ENCODE assay signal across 10 cellular contexts in the genomic region with DNA sequence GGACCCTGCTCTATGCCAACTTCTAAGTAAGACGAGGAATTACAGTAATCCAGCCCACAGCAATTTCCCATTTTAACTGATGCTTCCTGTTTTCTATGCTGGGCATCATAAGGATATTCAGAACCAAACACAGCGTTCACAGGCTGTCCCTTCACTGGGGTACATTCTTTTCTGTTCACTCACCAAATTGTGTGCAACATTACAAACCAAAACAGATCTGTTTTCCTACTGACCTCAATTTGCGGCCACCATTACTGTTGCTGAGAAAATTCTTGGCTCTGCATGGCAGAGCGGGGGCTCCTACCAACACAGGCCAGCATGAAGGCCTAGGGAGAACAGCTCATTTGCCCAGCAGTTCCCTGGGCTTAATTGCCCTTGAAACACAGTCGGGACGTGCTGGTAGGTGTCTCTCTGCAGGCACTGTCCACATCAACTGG.
A peak's percentile ranks its signal among the peaks of the same experiment; 100 is the strongest.
DNase-seq lines count a peak whose midpoint lies in the region; ATAC-seq and TF ChIP-seq lines count a peak whose summit lies in the region.
"Had no signal": no experiment of that assay in that cellular context is flagged by ENCODE, and none has a peak within 500 bp of the region (broad histone marks: within the 10 kb centered on the region; RNA-seq: fewer than 3 reads in every experiment).

No MANE protein-coding gene starts in this region.

- WGBS in body of pancreas, 2 donors = 53 to 68% methylated on average over 6 of the region's 6 CpGs

- H3K36me3 ChIP-seq in body of pancreas (replicated peaks in 1 of 2; ENCODE audit: insufficient read depth in 1 of 2, low read depth in 2 of 2) (no peaks in the 10 kb centered on the region), thoracic aorta (no peaks in the 10 kb centered on the region)
- H3K36me3 ChIP-seq: left lung had no signal

- DNase-seq in body of pancreas (peak in 1 of 4 donors; percentile 17), kidney glomerular epithelial cell (lab: John Stamatoyannopoulos, UW) (peak; percentile 85), thoracic aorta (ENCODE audit: low spot score) (no peak), T-helper 17 cell (no peak), iPS-NIHi7 (ENCODE audit: extremely low spot score) (no peak)
- DNase-seq: left lung had no signal

- ATAC-seq in body of pancreas (no peak), thoracic aorta (ENCODE audit: insufficient number of reproducible peaks, low FRiP score, low read depth) (peak; percentile 32), GM21390 (IDR thresholded peaks at IDR 0.05; ENCODE audit: unreplicated experiment) (no peak), T-helper 17 cell (no peak), HG03135 (IDR thresholded peaks at IDR 0.05; ENCODE audit: unreplicated experiment) (no peak)
- ATAC-seq: left lung had no signal

- H3K4me3 Mint-ChIP-seq in IgD-negative memory B cell = peak overlapping the region in 1 of 4 donors; percentile 52
- H3K4me3 Mint-ChIP-seq in T-helper 17 cell = no peak overlapping the region
- H3K4me3 Mint-ChIP-seq: stimulated activated naive CD8-positive, alpha-beta T cell treated with anti-CD3 and anti-CD28 coated beads, Interleukin-15, Interleukin-2, amounts not matched to agents 100 ng/mL and 50 ng/mL, for 24 hours had no signal

- H3K4me1 Mint-ChIP-seq in IgD-negative memory B cell = peaks cover 52 to 64% (median 62%) of the 10 kb centered on the region in 3 donors
- H3K4me1 Mint-ChIP-seq in T-helper 17 cell = peaks cover 23% of the 10 kb centered on the region

- TF ChIP-seq POLR2A in body of pancreas (IDR thresholded peaks at IDR 0.05) = no peak

- no peaks in the 10 kb centered on the region for H3K27me3 ChIP-seq in body of pancreas
- no peaks in the 10 kb centered on the region for H3K27me3 ChIP-seq in thoracic aorta (replicated peaks; ENCODE audit: insufficient read depth)
- H3K27me3 ChIP-seq: left lung had no signal

- H3K9me3 ChIP-seq in body of pancreas (no peaks in the 10 kb centered on the region), thoracic aorta (no peaks in the 10 kb centered on the region), T-helper 17 cell (ENCODE audit: control insufficient read depth, low read length, poor library complexity, severe bottlenecking) (no peaks in the 10 kb centered on the region)
- H3K9me3 ChIP-seq: left lung had no signal

- TF ChIP-seq CTCF in body of pancreas (IDR thresholded peaks at IDR 0.05) = no peak
- no peak for TF ChIP-seq CTCF in thoracic aorta (IDR thresholded peaks at IDR 0.05)

- intact Hi-C loops in body of pancreas (cut with DNase I) = no loop called here

- H3K27ac Mint-ChIP-seq in IgD-negative memory B cell (peak overlapping the region in 2 of 3 donors; percentile 22 to 26), T-helper 17 cell (no peak overlapping the region)
- H3K27ac Mint-ChIP-seq: stimulated activated naive CD8-positive, alpha-beta T cell treated with anti-CD3 and anti-CD28 coated beads, Interleukin-15, Interleukin-2, amounts not matched to agents 100 ng/mL and 50 ng/mL, for 24 hours had no signal

- H3K27me3 Mint-ChIP-seq in IgD-negative memory B cell (peaks cover 2% of the 10 kb centered on the region), T-helper 17 cell (no peaks in the 10 kb centered on the region)
- H3K27me3 Mint-ChIP-seq: stimulated activated naive CD8-positive, alpha-beta T cell treated with anti-CD3 and anti-CD28 coated beads, Interleukin-15, Interleukin-2, amounts not matched to agents 100 ng/mL and 50 ng/mL, for 24 hours had no signal

- H3K27ac ChIP-seq in body of pancreas (peak overlapping the region in 3 of 4 donors; percentile 65 to 73 (median 71)), thoracic aorta (peak overlapping the region; percentile 84 to 85)

- peaks cover 1% of the 10 kb centered on the region for H3K36me3 Mint-ChIP-seq in IgD-negative memory B cell
- no peaks in the 10 kb centered on the region for H3K36me3 Mint-ChIP-seq in T-helper 17 cell (ENCODE audit: low read depth)

- H3K9me3 Mint-ChIP-seq in IgD-negative memory B cell = no peaks in the 10 kb centered on the region
- H3K9me3 Mint-ChIP-seq: stimulated activated naive CD8-positive, alpha-beta T cell treated with anti-CD3 and anti-CD28 coated beads, Interleukin-15, Interleukin-2, amounts not matched to agents 100 ng/mL and 50 ng/mL, for 24 hours had no signal

- no peak overlapping the region for H3K4me3 ChIP-seq in body of pancreas
- H3K4me3 ChIP-seq in thoracic aorta = peak overlapping the region; percentile 43
- H3K4me3 ChIP-seq: left lung had no signal

- H3K4me1 ChIP-seq in body of pancreas = peaks cover 16% of the 10 kb centered on the region
- H3K4me1 ChIP-seq in thoracic aorta (ENCODE audit: control insufficient read depth in 1 of 2, low read depth in 2 of 2) = peaks cover 38 to 56% of the 10 kb centered on the region in 2 donors
